Comparison of ENCODE assay signal across 8 cellular contexts in the genomic region with DNA sequence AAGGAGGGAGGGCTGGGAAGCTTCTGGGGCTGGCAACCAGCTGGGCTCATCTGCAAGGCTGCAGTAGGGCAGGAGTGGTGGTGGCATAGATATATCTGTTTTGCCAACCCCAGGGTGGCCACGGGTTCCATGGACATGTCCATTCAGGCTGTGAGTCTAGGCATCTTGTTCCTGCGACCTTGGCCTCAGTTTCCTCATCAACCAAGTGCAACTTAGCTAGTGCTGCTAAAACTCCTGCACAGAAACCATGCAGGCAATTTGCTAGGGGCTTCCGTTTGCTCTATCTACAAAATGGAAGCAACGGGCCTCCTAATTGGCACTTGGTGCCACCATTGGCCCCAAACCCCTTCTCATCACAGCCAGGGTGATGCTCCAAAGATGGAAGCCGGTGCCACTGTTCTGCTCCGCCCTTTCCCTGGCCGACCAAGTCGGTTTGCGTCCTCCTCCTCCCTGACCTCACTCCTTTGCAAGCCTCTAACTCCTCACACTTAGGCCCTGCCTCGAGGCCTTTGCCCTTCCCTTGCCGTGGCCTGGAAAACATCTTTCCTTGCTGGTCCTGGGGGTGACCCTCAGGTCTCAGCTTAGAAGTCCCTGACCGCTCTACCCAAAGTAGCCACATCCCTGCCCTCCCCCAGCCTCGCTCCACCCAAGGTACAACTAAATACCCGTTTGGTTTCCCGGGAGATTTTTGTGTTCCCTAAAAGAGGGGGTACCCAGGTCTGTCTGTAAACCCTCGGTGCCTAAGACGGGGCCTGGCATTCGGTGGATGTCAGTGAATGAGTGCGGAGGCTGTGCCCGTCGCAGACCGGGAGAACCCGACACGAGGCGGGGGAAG. TPM values are rescaled to one million over a fixed set of nuclear protein-coding genes. Genes with fewer than 3 reads are reported as not detected.
DNase-seq lines count a peak whose midpoint lies in the region; ATAC-seq and TF ChIP-seq lines count a peak whose summit lies in the region.

No MANE protein-coding gene starts in this region.

- CTCF ChIA-PET in CD4-positive, alpha-beta memory T cell (lab: Charles Lee; ENCODE audit: partially characterized antibody) = interaction anchor here (0.7 to 2.1 kb wide), 8 partner anchors 8 to 25 kb away, joined by 3 to 17 read pairs (median 5); no protein-coding TSS in a partner anchor
- CTCF ChIA-PET in PC-9 (lab: Charles Lee) = interaction anchor here (0.6 kb wide), 1 partner anchor 324 kb away, joined by 9 read pairs; no protein-coding TSS in a partner anchor

- H3K27me3 ChIP-seq in CD4-positive, alpha-beta memory T cell (ENCODE audit: insufficient read depth, low read length) = no peaks in the 10 kb centered on the region
- H3K27me3 ChIP-seq in PC-9 (ENCODE audit: insufficient read depth, low read depth) = no peaks in the 10 kb centered on the region
- no peaks in the 10 kb centered on the region for H3K27me3 ChIP-seq in neuronal stem cell (ENCODE audit: control insufficient read depth in 3 of 3, insufficient read depth in 3 of 3, low read depth in 1 of 3, low read length in 3 of 3)

- peak overlapping the region; percentile 5 for H4K91ac ChIP-seq in neuronal stem cell (ENCODE audit: low read depth, low read length, poor library complexity)

- H3K27ac Mint-ChIP-seq in CD4-positive, alpha-beta memory T cell = peak overlapping the region; percentile 95 to 99 (median 98)
- peak overlapping the region; percentile 91 for H3K27ac Mint-ChIP-seq in endothelial cell (ENCODE audit: unreplicated experiment)

- H3K9me2 ChIP-seq in PC-9 (ENCODE audit: insufficient read depth) = no peaks in the 10 kb centered on the region

- intact Hi-C loops in CD4-positive, alpha-beta memory T cell (cut with micrococcal nuclease) = loop anchor here (1.0 to 5.0 kb wide), 5 partner anchors 12 to 137 kb away; a partner anchor contains a TSS
- intact Hi-C loops in PC-9 (cut with micrococcal nuclease; ENCODE audit: unreplicated experiment) = no loop called here

- H3K9ac ChIP-seq in neuronal stem cell (ENCODE audit: low read depth, low read length, poor library complexity) = peak overlapping the region; percentile 82

- peaks cover 54% of the 10 kb centered on the region for H3F3A ChIP-seq in PC-9 (ENCODE audit: insufficient read depth, low read depth)

- peak overlapping the region; percentile 86 for H2AK5ac ChIP-seq in neuronal stem cell (ENCODE audit: low read depth, low read length)

- peak overlapping the region; percentile 98 for H3K27ac ChIP-seq in CD4-positive, alpha-beta memory T cell (ENCODE audit: low read depth, low read length)
- peak overlapping the region; percentile 99 for H3K27ac ChIP-seq in PC-9
- H3K27ac ChIP-seq in neuronal stem cell (replicated peaks; ENCODE audit: low read length) = peak overlapping the region; percentile 25

- no peak overlapping the region for H2AFZ ChIP-seq in PC-9
- peak overlapping the region; percentile 81 for H2AFZ ChIP-seq in neuronal stem cell (ENCODE audit: low read length)

- H3K4ac ChIP-seq in neuronal stem cell (ENCODE audit: low read length) = peak overlapping the region; percentile 84

- H4K20me1 ChIP-seq in PC-9 (ENCODE audit: insufficient read depth) = peaks cover 49% of the 10 kb centered on the region

- peak overlapping the region; percentile 18 for H2BK12ac ChIP-seq in neuronal stem cell (ENCODE audit: low read length)

- H3K4me1 Mint-ChIP-seq in CD4-positive, alpha-beta memory T cell = peaks cover 33 to 77% (median 57%) of the 10 kb centered on the region in 4 donors
- peaks cover 59% of the 10 kb centered on the region for H3K4me1 Mint-ChIP-seq in endothelial cell (ENCODE audit: unreplicated experiment)

- TF ChIP-seq CTCF in PC-9 (conservative IDR thresholded peaks at IDR 0.05) = no peak
- TF ChIP-seq CTCF in endothelial cell (IDR thresholded peaks at IDR 0.05; ENCODE audit: unreplicated experiment) = no peak

- H3K79me1 ChIP-seq in neuronal stem cell (ENCODE audit: low read depth, low read length) = peaks cover 16% of the 10 kb centered on the region

- POLR2A ChIA-PET in CD4-positive, alpha-beta memory T cell (lab: Charles Lee; ENCODE audit: partially characterized antibody) = interaction anchor here (0.6 to 4.6 kb wide), 20 partner anchors 13 to 598 kb away, joined by 3 to 79 read pairs (median 4); a partner anchor contains a TSS
- POLR2A ChIA-PET in PC-9 (lab: Charles Lee; ENCODE audit: unreplicated experiment) = interaction anchor here (0.6 to 1.7 kb wide), 13 partner anchors 8 to 816 kb away, joined by 3 to 37 read pairs (median 4); no protein-coding TSS in a partner anchor

- peaks cover 73% of the 10 kb centered on the region for H3K79me2 ChIP-seq in PC-9 (ENCODE audit: low read depth)

- no peaks in the 10 kb centered on the region for H3K27me3 Mint-ChIP-seq in CD4-positive, alpha-beta memory T cell
- peaks cover 31% of the 10 kb centered on the region for H3K27me3 Mint-ChIP-seq in endothelial cell (ENCODE audit: unreplicated experiment)

- no peak for ATAC-seq in HG02588 (IDR thresholded peaks at IDR 0.05; ENCODE audit: unreplicated experiment)
- ATAC-seq in GM18858 (IDR thresholded peaks at IDR 0.05; ENCODE audit: unreplicated experiment) = no peak

- H3K36me3 ChIP-seq in CD4-positive, alpha-beta memory T cell (ENCODE audit: insufficient read depth, low read length) = no peaks in the 10 kb centered on the region
- H3K36me3 ChIP-seq in PC-9 (ENCODE audit: low read depth) (peaks cover 30% of the 10 kb centered on the region), neuronal stem cell (replicated peaks in 1 of 2; ENCODE audit: control insufficient read depth in 2 of 2, insufficient read depth in 2 of 2, low read length in 2 of 2) (peaks cover 0 to 8% of the 10 kb centered on the region in 2 donors)

- no CpG with 5 or more reads among the region's 25 CpGs for WGBS in neuronal stem cell (ENCODE audit: extremely low coverage in 2 of 2, insufficient read length in 2 of 2, insufficient replicate concordance in 1 of 2), 2 donors

- no peak overlapping the region for H3K14ac ChIP-seq in neuronal stem cell (ENCODE audit: low read length)

- peak overlapping the region; percentile 100 for H2BK5ac ChIP-seq in neuronal stem cell (ENCODE audit: low read length)

- peak overlapping the region; percentile 91 for H3K18ac ChIP-seq in neuronal stem cell (ENCODE audit: low read length)

- peak overlapping the region; percentile 63 for H2BK15ac ChIP-seq in neuronal stem cell (ENCODE audit: low read length)

- no TSS peak for BruUV-seq in PC-9 (replicated peaks; lab: Mats Ljungman, UMichigan)

- peak overlapping the region; percentile 73 to 91 (median 89) for H3K4me3 Mint-ChIP-seq in CD4-positive, alpha-beta memory T cell
- peak overlapping the region; percentile 94 for H3K4me3 Mint-ChIP-seq in endothelial cell (ENCODE audit: unreplicated experiment)

- H3K9me3 Mint-ChIP-seq in CD4-positive, alpha-beta memory T cell = no peaks in the 10 kb centered on the region
- no peaks in the 10 kb centered on the region for H3K9me3 Mint-ChIP-seq in endothelial cell (ENCODE audit: unreplicated experiment)

- no peak for DNase-seq in CD4-positive, alpha-beta memory T cell
- DNase-seq in PC-9 (no peak), endothelial cell (ENCODE audit: low spot score) (no peak), neuronal stem cell (ENCODE audit: low spot score) (no peak), NCI-H1092 treated with DMSO at 0.1 percent for 48 hours (lab: John Stamatoyannopoulos, UW) (no peak)
- no peak for DNase-seq in effector CD8-positive, alpha-beta T cell (lab: John Stamatoyannopoulos, UW)

- H3K4me3 ChIP-seq in CD4-positive, alpha-beta memory T cell (ENCODE audit: low read length in 2 of 2) = peak overlapping the region; percentile 48 to 64
- peak overlapping the region; percentile 61 for H3K4me3 ChIP-seq in PC-9
- peak overlapping the region; percentile 71 to 87 for H3K4me3 ChIP-seq in neuronal stem cell (ENCODE audit: low read length in 2 of 2)

- H3K23ac ChIP-seq in neuronal stem cell (ENCODE audit: low read depth, low read length, poor library complexity) = peak overlapping the region; percentile 96

- H3K4me2 ChIP-seq in PC-9 (peak overlapping the region; percentile 94), neuronal stem cell (ENCODE audit: insufficient read depth, low read length, poor library complexity, severe bottlenecking) (peak overlapping the region; percentile 69)

- peaks cover 63% of the 10 kb centered on the region for H3K4me1 ChIP-seq in CD4-positive, alpha-beta memory T cell (ENCODE audit: insufficient read depth, low read length)
- H3K4me1 ChIP-seq in PC-9 (replicated peaks; ENCODE audit: insufficient read depth) (peaks cover 61% of the 10 kb centered on the region), neuronal stem cell (ENCODE audit: control insufficient read depth in 2 of 2, insufficient read depth in 1 of 2, low read depth in 1 of 2, low read length in 2 of 2) (peaks cover 36 to 37% of the 10 kb centered on the region in 2 donors)

- no peaks in the 10 kb centered on the region for H3K9me3 ChIP-seq in CD4-positive, alpha-beta memory T cell (ENCODE audit: control insufficient read depth in 1 of 2, low read length in 2 of 2)
- no peaks in the 10 kb centered on the region for H3K9me3 ChIP-seq in PC-9 (ENCODE audit: insufficient read depth, low read depth)
- no peaks in the 10 kb centered on the region for H3K9me3 ChIP-seq in neuronal stem cell (replicated peaks in 1 of 2; ENCODE audit: control insufficient read depth in 2 of 2, insufficient read depth in 1 of 2, low read depth in 1 of 2, low read length in 2 of 2)

- peaks cover 3 to 12% of the 10 kb centered on the region in 2 donors for H3K36me3 Mint-ChIP-seq in CD4-positive, alpha-beta memory T cell
- peaks cover 16% of the 10 kb centered on the region for H3K36me3 Mint-ChIP-seq in endothelial cell (ENCODE audit: low read depth, unreplicated experiment)

- peak overlapping the region; percentile 81 for H2BK120ac ChIP-seq in neuronal stem cell (ENCODE audit: low read depth, low read length)

- H4K8ac ChIP-seq in neuronal stem cell (ENCODE audit: low read depth, low read length) = no peak overlapping the region

RNA-seq across cellular contexts. Expression of a gene that starts 1.2 kb away (rescaled TPM):
- 10 to 100 TPM in 1 of 2 experiments, 1 to 10 TPM in 1; 10.0 to 11.7 TPM for total RNA-seq in CD4-positive, alpha-beta memory T cell
- polyA plus RNA-seq in CD4-positive, alpha-beta memory T cell = 10 to 100 TPM in 1 of 2 donors, 1 to 10 TPM in 1; 5.0 to 15.5 TPM
- total RNA-seq in PC-9 (2021) = 243 and 360 TPM in 2 replicates
- total RNA-seq in endothelial cell (ENCODE audit: unreplicated experiment) = 146 TPM
- 57.8 TPM for polyA plus RNA-seq in neuronal stem cell (2013, experiment 1 of 2)
- polyA plus RNA-seq in neuronal stem cell (2013, experiment 2 of 2) = 61.7 TPM

Comparison
In these comparisons a context has a peak if more than half of its experiments do, and no peak if none do; other contexts are left out.
1. H3K27ac ChIP-seq: peak in every context shown above with its lines; median percentile 99 in PC-9; 98 in CD4-positive, alpha-beta memory T cell; 25 in neuronal stem cell.
2. RNA of a gene that starts 1.2 kb away (total RNA-seq): 243 to 360 TPM in PC-9 and 146 TPM in endothelial cell (single experiment); 10.0 to 11.7 TPM in CD4-positive, alpha-beta memory T cell; every median in the first group is over 10 times any median in the second.
3. Peak in every context shown above with its lines, with median percentiles within 50 percentile points of each other: H3K4me3 ChIP-seq.